Comparison of ENCODE assay signal across 21 cellular contexts in the genomic region with DNA sequence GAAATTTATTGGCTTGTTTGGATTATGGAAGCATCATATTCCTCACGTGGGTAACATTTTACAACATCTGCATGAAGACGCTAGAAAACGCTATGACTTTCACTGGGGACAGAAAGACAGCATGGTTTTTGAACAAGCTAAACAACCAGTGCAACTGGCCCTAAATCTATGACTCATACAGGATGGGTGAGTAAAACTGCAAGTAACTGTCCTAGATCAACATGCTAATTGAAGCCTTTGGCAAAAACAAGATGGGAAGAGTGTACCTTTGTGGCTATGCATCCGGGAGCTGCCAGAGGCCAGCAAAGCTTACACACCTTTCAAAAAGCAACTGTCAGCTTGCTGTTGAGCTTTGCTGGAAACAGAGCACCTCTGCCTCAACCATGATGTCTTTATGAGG.
A peak's percentile ranks its signal among the peaks of the same experiment; 100 is the strongest.
DNase-seq lines count a peak whose midpoint lies in the region; ATAC-seq and TF ChIP-seq lines count a peak whose summit lies in the region.
"Had no signal": no experiment of that assay in that cellular context is flagged by ENCODE, and none has a peak within 500 bp of the region (broad histone marks: within the 10 kb centered on the region; RNA-seq: fewer than 3 reads in every experiment).

No MANE protein-coding gene starts in this region.

- POLR2A ChIA-PET in RWPE1 (lab: Yijun Ruan, JAX; ENCODE audit: low non-redundant PET) = interaction anchor here (0.7 kb wide), 1 partner anchor 22 kb away, joined by 4 read pairs; no protein-coding TSS in a partner anchor
- POLR2A ChIA-PET in activated CD4-positive, alpha-beta T cell treated with anti-CD3 and anti-CD28 coated beads for 36 hours (lab: Charles Lee) = no interaction called here

- TF ChIP-seq CTCF in GM23338 (conservative IDR thresholded peaks at IDR 0.05; ENCODE audit: low read depth in 2 of 2) = no peak
- TF ChIP-seq CTCF in RWPE1 (conservative IDR thresholded peaks at IDR 0.05; ENCODE audit: low read depth) = no peak
- no peak for TF ChIP-seq CTCF in epithelial cell of esophagus (IDR thresholded peaks at IDR 0.05; ENCODE audit: insufficient read depth, low read depth, low read length, missing control alignments)

- H3K9me3 Mint-ChIP-seq in GM23338 = peaks cover 11% of the 10 kb centered on the region; the same call in 2 of the 3 replicates
- H3K9me3 Mint-ChIP-seq in stimulated activated memory B cell treated with anti-CD40 and anti-IgM and Interleukin-4, amounts not matched to agents 10 μg/mL and 1 μg/mL and 100 μg/mL, for 72 hours = peaks cover 2% of the 10 kb centered on the region
- peaks cover 9% of the 10 kb centered on the region for H3K9me3 Mint-ChIP-seq in activated CD4-positive, alpha-beta T cell treated with anti-CD3 and anti-CD28 coated beads for 36 hours (ENCODE audit: low read depth)

- H2AFZ ChIP-seq in GM23338 = no peak overlapping the region

- no peak overlapping the region for H3K27ac ChIP-seq in GM23338 (ENCODE audit: low read depth)
- no peak overlapping the region for H3K27ac ChIP-seq in RWPE1
- H3K27ac ChIP-seq: A549, SK-N-MC had no signal

- no peaks in the 10 kb centered on the region for H4K20me1 ChIP-seq in GM23338 (replicated peaks; ENCODE audit: insufficient read depth)

- no peaks in the 10 kb centered on the region for H3K4me1 Mint-ChIP-seq in GM23338
- no peaks in the 10 kb centered on the region for H3K4me1 Mint-ChIP-seq in stimulated activated memory B cell treated with anti-CD40 and anti-IgM and Interleukin-4, amounts not matched to agents 10 μg/mL and 1 μg/mL and 100 μg/mL, for 72 hours
- H3K4me1 Mint-ChIP-seq in activated CD4-positive, alpha-beta T cell treated with anti-CD3 and anti-CD28 coated beads for 36 hours = no peaks in the 10 kb centered on the region
- H3K4me1 Mint-ChIP-seq: T-cell had no signal

- no peak overlapping the region for H3K4me3 Mint-ChIP-seq in GM23338
- no peak overlapping the region for H3K4me3 Mint-ChIP-seq in stimulated activated memory B cell treated with anti-CD40 and anti-IgM and Interleukin-4, amounts not matched to agents 10 μg/mL and 1 μg/mL and 100 μg/mL, for 72 hours
- H3K4me3 Mint-ChIP-seq in activated CD4-positive, alpha-beta T cell treated with anti-CD3 and anti-CD28 coated beads for 36 hours = no peak overlapping the region
- H3K4me3 Mint-ChIP-seq: H9, T-cell had no signal

- no peaks in the 10 kb centered on the region for H3K27me3 ChIP-seq in GM23338 (ENCODE audit: insufficient read depth)
- H3K27me3 ChIP-seq: BE2C had no signal

- no peak for ATAC-seq in GM23338
- ATAC-seq in stimulated activated memory B cell treated with anti-CD40 and anti-IgM and Interleukin-4, amounts not matched to agents 10 μg/mL and 1 μg/mL and 100 μg/mL, for 72 hours = no peak
- ATAC-seq in activated CD4-positive, alpha-beta T cell treated with anti-CD3 and anti-CD28 coated beads for 36 hours = no peak
- ATAC-seq: A549, HepG2, K562, T-cell had no signal

- H3K4me1 ChIP-seq in GM23338 (ENCODE audit: insufficient read depth) = 0 out of 2 replicates have a peak, but pooled peaks cover 5% of the 10 kb centered on the region
- H3K4me1 ChIP-seq: A549, BE2C had no signal

- no peaks in the 10 kb centered on the region for H3K27me3 Mint-ChIP-seq in GM23338 (ENCODE audit: insufficient read depth, low read depth, poor library complexity)
- H3K27me3 Mint-ChIP-seq in stimulated activated memory B cell treated with anti-CD40 and anti-IgM and Interleukin-4, amounts not matched to agents 10 μg/mL and 1 μg/mL and 100 μg/mL, for 72 hours = no peaks in the 10 kb centered on the region
- no peaks in the 10 kb centered on the region for H3K27me3 Mint-ChIP-seq in activated CD4-positive, alpha-beta T cell treated with anti-CD3 and anti-CD28 coated beads for 36 hours
- H3K27me3 Mint-ChIP-seq: T-cell had no signal

- no peaks in the 10 kb centered on the region for H3K79me2 ChIP-seq in GM23338 (replicated peaks; ENCODE audit: insufficient read depth)

- H3K4me2 ChIP-seq in GM23338 = no peak overlapping the region
- H3K4me2 ChIP-seq: A549 had no signal

- H3K27ac Mint-ChIP-seq in GM23338 = peak overlapping the region; percentile 49; the same call in 1 of the 2 replicates
- no peak overlapping the region for H3K27ac Mint-ChIP-seq in stimulated activated memory B cell treated with anti-CD40 and anti-IgM and Interleukin-4, amounts not matched to agents 10 μg/mL and 1 μg/mL and 100 μg/mL, for 72 hours
- no peak overlapping the region for H3K27ac Mint-ChIP-seq in activated CD4-positive, alpha-beta T cell treated with anti-CD3 and anti-CD28 coated beads for 36 hours
- H3K27ac Mint-ChIP-seq: H9, T-cell had no signal

- no peaks in the 10 kb centered on the region for H3K9me2 ChIP-seq in GM23338 (ENCODE audit: insufficient read depth)

- no peaks in the 10 kb centered on the region for H3F3A ChIP-seq in GM23338 (replicated peaks; ENCODE audit: low read depth)

- peak; percentile 36 for DNase-seq in DMS153 (lab: John Stamatoyannopoulos, UW)
- no peak for DNase-seq in GM23338 (ENCODE audit: low spot score)
- DNase-seq in RWPE1 (ENCODE audit: low spot score) = peak; percentile 41
- peak; percentile 67 for DNase-seq in epithelial cell of esophagus (ENCODE audit: low read depth)
- no peak for DNase-seq in stimulated activated CD4-positive, alpha-beta T cell treated with anti-CD3 and anti-CD28 coated beads, Interleukin-15, amount 100 ng/mL, for 24 hours
- DNase-seq in NCI-H510A (lab: John Stamatoyannopoulos, UW) = no peak
- no peak for DNase-seq in activated CD4-positive, alpha-beta T cell treated with anti-CD3 and anti-CD28 coated beads for 36 hours
- DNase-seq: H9, NCI-H1092, NCI-H1436, NCI-H1930, NCI-H748 treated with DMSO at 0.1 percent for 48 hours, OCI-M1, SHP77 treated with DMSO at 0.1 percent for 48 hours, T-cell had no signal

- H3K4me3 ChIP-seq in GM23338 (no peak overlapping the region), epithelial cell of esophagus (ENCODE audit: low read length) (no peak overlapping the region)
- H3K4me3 ChIP-seq: A549, K562, SK-N-MC had no signal

- CTCF ChIA-PET in RWPE1 (lab: Yijun Ruan, JAX) = no interaction called here
- CTCF ChIA-PET in activated CD4-positive, alpha-beta T cell treated with anti-CD3 and anti-CD28 coated beads for 36 hours (lab: Charles Lee) = no interaction called here

- no peaks in the 10 kb centered on the region for H3K36me3 ChIP-seq in GM23338 (ENCODE audit: insufficient read depth)
- H3K36me3 ChIP-seq: BE2C had no signal

- peaks cover 6% of the 10 kb centered on the region for H3K36me3 Mint-ChIP-seq in GM23338 (ENCODE audit: low read depth)
- no peaks in the 10 kb centered on the region for H3K36me3 Mint-ChIP-seq in stimulated activated memory B cell treated with anti-CD40 and anti-IgM and Interleukin-4, amounts not matched to agents 10 μg/mL and 1 μg/mL and 100 μg/mL, for 72 hours
- no peaks in the 10 kb centered on the region for H3K36me3 Mint-ChIP-seq in activated CD4-positive, alpha-beta T cell treated with anti-CD3 and anti-CD28 coated beads for 36 hours (ENCODE audit: low read depth)
- H3K36me3 Mint-ChIP-seq: T-cell had no signal

- intact Hi-C loops in activated CD4-positive, alpha-beta T cell treated with anti-CD3 and anti-CD28 coated beads for 36 hours (cut with DNase I, micrococcal nuclease) = no loop called here

TF ChIP-seq in GM23338, 12 proteins besides CTCF, POLR2A, EP300 and RAD21:
- TF ChIP-seq POLR2AphosphoS5 (IDR thresholded peaks at IDR 0.05; ENCODE audit: low read depth) (no peak), JUNB (IDR thresholded peaks at IDR 0.05; ENCODE audit: unreplicated experiment) (no peak), ZNF114 (CRISPR knock-in tag; IDR thresholded peaks at IDR 0.05) (no peak), NANOG (IDR thresholded peaks at IDR 0.05; ENCODE audit: borderline replicate concordance) (no peak), REST (IDR thresholded peaks at IDR 0.05; ENCODE audit: unreplicated experiment) (no peak)
- TF ChIP-seq, protein P1, sequence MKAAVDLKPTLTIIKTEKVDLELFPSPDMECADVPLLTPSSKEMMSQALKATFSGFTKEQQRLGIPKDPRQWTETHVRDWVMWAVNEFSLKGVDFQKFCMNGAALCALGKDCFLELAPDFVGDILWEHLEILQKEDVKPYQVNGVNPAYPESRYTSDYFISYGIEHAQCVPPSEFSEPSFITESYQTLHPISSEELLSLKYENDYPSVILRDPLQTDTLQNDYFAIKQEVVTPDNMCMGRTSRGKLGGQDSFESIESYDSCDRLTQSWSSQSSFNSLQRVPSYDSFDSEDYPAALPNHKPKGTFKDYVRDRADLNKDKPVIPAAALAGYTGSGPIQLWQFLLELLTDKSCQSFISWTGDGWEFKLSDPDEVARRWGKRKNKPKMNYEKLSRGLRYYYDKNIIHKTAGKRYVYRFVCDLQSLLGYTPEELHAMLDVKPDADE (IDR thresholded peaks at IDR 0.05) = no peak

Comparison
In these comparisons a context has a peak if more than half of its experiments do, and no peak if none do; other contexts are left out.
1. DNase-seq: peak in DMS153 (single experiment), RWPE1 (single experiment) and epithelial cell of esophagus (single experiment); none in GM23338 (single experiment), stimulated activated CD4-positive, alpha-beta T cell treated with anti-CD3 and anti-CD28 coated beads, Interleukin-15, amount 100 ng/mL, for 24 hours (single experiment), NCI-H510A (single experiment) and activated CD4-positive, alpha-beta T cell treated with anti-CD3 and anti-CD28 coated beads for 36 hours (single experiment).